In genomic region chr5:75568202-75568601, GRCh38 we compare ENCODE assay signal across 1 cellular context.
TF ChIP-seq lines count a peak whose summit lies in the region.

No MANE protein-coding gene starts in this region.

TF ChIP-seq in HCT116, 20 proteins besides CTCF, POLR2A, EP300 and RAD21:
- TF ChIP-seq CEBPB (IDR thresholded peaks at IDR 0.05; ENCODE audit: low read depth), result no peak
